ENCODE assay signal across 1 cellular context in the genomic region with DNA sequence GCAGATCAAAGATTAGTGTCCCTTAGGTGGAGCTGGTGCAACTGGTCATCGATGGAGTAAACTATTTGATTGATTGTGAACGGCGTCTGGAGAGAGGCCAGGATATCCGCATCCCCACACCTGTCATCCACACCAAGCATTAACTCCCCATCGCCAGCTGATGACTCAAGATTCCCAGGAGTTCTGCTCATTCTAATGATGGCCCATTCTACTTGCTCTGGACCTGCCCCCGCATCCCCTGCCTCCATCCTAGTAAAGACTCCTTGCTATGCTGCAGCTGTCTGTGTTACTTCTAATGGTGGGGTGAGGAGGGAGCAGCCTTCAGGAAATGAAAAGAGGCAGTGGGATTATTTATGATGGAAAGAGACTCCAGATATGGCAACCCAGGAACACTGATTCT.
DNase-seq lines count a peak whose midpoint lies in the region.
"Not testable (repeated sequence)": the region's sequence is repeated elsewhere in the genome, so short reads cannot be mapped to it uniquely, and the experiment has no call there.

No MANE protein-coding gene starts in this region.

- intact Hi-C loops in head of caudate nucleus (cut with DNase I): not testable (repeated sequence)

- peak in 33 of 42 donors; percentile 5 to 71 (median 32) for DNase-seq in head of caudate nucleus
